ENCODE assay signal across 21 cellular contexts in the genomic region with DNA sequence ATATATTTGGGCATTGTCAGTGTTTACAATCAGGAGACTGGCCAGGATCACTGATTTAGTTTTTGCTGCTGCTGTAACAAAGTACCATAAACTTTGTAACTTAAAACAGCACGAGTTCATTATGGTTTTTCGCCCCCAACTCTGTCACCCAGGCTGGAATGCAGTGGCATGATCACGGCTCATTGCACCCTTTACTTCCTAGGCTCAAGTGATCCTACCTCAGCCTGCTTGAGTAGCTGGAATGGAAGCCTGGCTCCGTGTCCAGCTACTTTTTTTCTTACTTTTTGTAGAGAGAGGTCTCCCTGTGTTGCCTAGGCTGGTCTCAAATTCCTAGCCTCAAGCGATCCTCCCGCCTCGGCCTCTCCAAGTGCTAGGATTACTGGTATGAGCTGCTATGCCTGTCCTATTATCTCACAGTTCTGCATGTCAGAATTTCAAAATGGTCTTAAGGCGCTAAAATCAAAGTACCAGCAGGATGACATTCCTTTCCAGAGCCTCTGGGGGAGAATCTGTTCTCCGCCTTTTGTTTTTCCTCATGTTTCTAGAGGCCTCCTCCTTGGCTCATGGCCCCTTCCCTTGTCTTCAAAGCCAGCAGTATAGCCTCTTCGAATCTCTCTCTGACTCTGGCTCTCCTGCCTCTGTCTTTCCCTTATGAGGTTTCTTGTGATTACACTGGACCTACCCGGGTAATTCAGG. TPM values are rescaled to one million over a fixed set of nuclear protein-coding genes. Genes with fewer than 3 reads are reported as not detected.
DNase-seq lines count a peak whose midpoint lies in the region; ATAC-seq and TF ChIP-seq lines count a peak whose summit lies in the region.
"Had no signal": no experiment of that assay in that cellular context is flagged by ENCODE, and none has a peak within 500 bp of the region (broad histone marks: within the 10 kb centered on the region; RNA-seq: fewer than 3 reads in every experiment).

No MANE protein-coding gene starts in this region.

- CTCF ChIA-PET in WTC11 (lab: Charles Lee), result interaction anchor here (1.2 to 2.3 kb wide), 3 partner anchors 35 to 65 kb away, joined by 3 to 13 read pairs (median 9); partner anchors contain the start of gene SOCS1

- H3K4me3 Mint-ChIP-seq in GM23338 (no peak overlapping the region), WTC11 (no peak overlapping the region)
- H3K4me3 Mint-ChIP-seq: CD8-positive, alpha-beta memory T cell had no signal

- no peaks in the 10 kb centered on the region for H4K20me1 ChIP-seq in GM23338 (replicated peaks; ENCODE audit: insufficient read depth)
- H4K20me1 ChIP-seq: BLaER1 treated with 17β-estradiol and CSF1 and Interleukin-3, amounts not matched to agents 10 nM and 100 nM had no signal

- H3K27ac ChIP-seq in GM23338 (ENCODE audit: low read depth), result peak overlapping the region; percentile 72; the same call in 1 of the 2 replicates
- H3K27ac ChIP-seq in left lung, result no peak overlapping the region
- H3K27ac ChIP-seq: A549; BLaER1 treated with 17β-estradiol and CSF1 and Interleukin-3, amounts not matched to agents 10 nM and 100 nM had no signal

- no peaks in the 10 kb centered on the region for H3K79me2 ChIP-seq in GM23338 (replicated peaks; ENCODE audit: insufficient read depth)

- in situ Hi-C loops in GM13976 (cut with MboI; ENCODE audit: low sequenced_read_pairs, unreplicated experiment), result no loop called here

- H3K9me3 Mint-ChIP-seq in GM23338 (no peaks in the 10 kb centered on the region), WTC11 (no peaks in the 10 kb centered on the region)
- H3K9me3 Mint-ChIP-seq: CD8-positive, alpha-beta memory T cell had no signal

- peaks cover 4% of the 10 kb centered on the region for H3K27me3 Mint-ChIP-seq in GM23338 (ENCODE audit: insufficient read depth, low read depth, poor library complexity)
- no peaks in the 10 kb centered on the region; the same call in 1 of the 2 replicates for H3K27me3 Mint-ChIP-seq in WTC11 (ENCODE audit: low read depth)

- H3K36me3 Mint-ChIP-seq in GM23338 (ENCODE audit: low read depth) (no peaks in the 10 kb centered on the region), WTC11 (no peaks in the 10 kb centered on the region)

- H3K36me3 ChIP-seq in GM23338 (ENCODE audit: insufficient read depth) (no peaks in the 10 kb centered on the region), left lung (no peaks in the 10 kb centered on the region)
- H3K36me3 ChIP-seq: BLaER1 treated with 17β-estradiol and CSF1 and Interleukin-3, amounts not matched to agents 10 nM and 100 nM had no signal

- H3K4me1 ChIP-seq in GM23338 (ENCODE audit: insufficient read depth), result peaks cover 4% of the 10 kb centered on the region; the same call in 1 of the 2 replicates
- H3K4me1 ChIP-seq in left lung, result peaks cover 0 to under 1% of the 10 kb centered on the region in 2 donors
- H3K4me1 ChIP-seq: A549 had no signal

- peaks cover 14% of the 10 kb centered on the region for H3K4me1 Mint-ChIP-seq in GM23338
- peaks cover 20% of the 10 kb centered on the region for H3K4me1 Mint-ChIP-seq in WTC11
- H3K4me1 Mint-ChIP-seq: CD8-positive, alpha-beta memory T cell had no signal

- H3K4me3 ChIP-seq in GM23338, result no peak overlapping the region
- H3K4me3 ChIP-seq in left lung, result no peak overlapping the region
- H3K4me3 ChIP-seq: A549; BLaER1 treated with 17β-estradiol and CSF1 and Interleukin-3, amounts not matched to agents 10 nM and 100 nM; GM12878 had no signal

- POLR2A ChIA-PET in WTC11 (lab: Charles Lee), result interaction anchor here (0.7 kb wide), 1 partner anchor 36 kb away, joined by 4 read pairs; the partner anchor contains the start of gene SOCS1

- no peaks in the 10 kb centered on the region for H3K27me3 ChIP-seq in GM23338 (ENCODE audit: insufficient read depth)
- H3K27me3 ChIP-seq in left lung, result no peaks in the 10 kb centered on the region

- H3K27ac Mint-ChIP-seq in GM23338, result no peak overlapping the region
- peak overlapping the region; percentile 17 for H3K27ac Mint-ChIP-seq in WTC11
- H3K27ac Mint-ChIP-seq: CD8-positive, alpha-beta memory T cell had no signal

- no peak for TF ChIP-seq CTCF in GM23338 (conservative IDR thresholded peaks at IDR 0.05; ENCODE audit: low read depth in 2 of 2)
- TF ChIP-seq CTCF in WTC11 (IDR thresholded peaks at IDR 0.05), result no peak
- no peak for TF ChIP-seq CTCF in left lung (IDR thresholded peaks at IDR 0.05)
- no peak for TF ChIP-seq CTCF in GM13976 (IDR thresholded peaks at IDR 0.05; ENCODE audit: borderline replicate concordance, control extremely low read depth, extremely low read depth, insufficient read depth, missing control alignments)

- H3F3A ChIP-seq in GM23338 (replicated peaks; ENCODE audit: low read depth), result 0 out of 2 replicates have a peak, but pooled peaks cover 2% of the 10 kb centered on the region

- no peak overlapping the region for H3K4me2 ChIP-seq in GM23338
- H3K4me2 ChIP-seq: A549; BLaER1 treated with 17β-estradiol and CSF1 and Interleukin-3, amounts not matched to agents 10 nM and 100 nM had no signal

- H2AFZ ChIP-seq in GM23338, result peak overlapping the region; percentile 19

- peak; percentile 88 for ATAC-seq in GM23338
- peak; percentile 83 for ATAC-seq in WTC11
- peak; percentile 41 for ATAC-seq in left lung
- no peak for ATAC-seq in GM19463 (IDR thresholded peaks at IDR 0.05; ENCODE audit: unreplicated experiment)
- ATAC-seq: A549, GM12878 had no signal

- intact Hi-C loops in left lung (cut with DNase I), result no loop called here

- DNase-seq in GM23338 (ENCODE audit: low spot score) (peak; percentile 51), WTC11 (ENCODE audit: low spot score) (no peak), left lung (no peak), retina (peak; percentile 36), GM13976 (ENCODE audit: low spot score) (no peak), NCI-H774 (lab: John Stamatoyannopoulos, UW) (no peak)
- DNase-seq: CD8-positive, alpha-beta memory T cell; DND-41; GDM1; NCI-H1417; NCI-H187 treated with DMSO at 0.1 percent for 48 hours; NCI-H69; NK-92 treated with Interleukin-12 subunit alpha and Interleukin-12 subunit beta, amount 100 ng/mL, for 24 hours; OCI-M1; SIG-M5 had no signal

- H3K9me2 ChIP-seq in GM23338 (ENCODE audit: insufficient read depth), result no peaks in the 10 kb centered on the region

- no peaks in the 10 kb centered on the region for H3K9me3 ChIP-seq in left lung
- H3K9me3 ChIP-seq: A549; BLaER1 treated with 17β-estradiol and CSF1 and Interleukin-3, amounts not matched to agents 10 nM and 100 nM had no signal

TF ChIP-seq in GM23338, 12 proteins besides CTCF, POLR2A, EP300 and RAD21 (continues in another document):
- TF ChIP-seq EZH2 (IDR thresholded peaks at IDR 0.05; ENCODE audit: low read depth, unreplicated experiment), result no peak

TF ChIP-seq in WTC11, 78 proteins besides CTCF, POLR2A, EP300 and RAD21 (continues in another document):
- TF ChIP-seq RORB (CRISPR knock-in tag; IDR thresholded peaks at IDR 0.05), result no peak
- TF ChIP-seq PREB (CRISPR knock-in tag; IDR thresholded peaks at IDR 0.05; ENCODE audit: borderline replicate concordance), result no peak
- TF ChIP-seq AR (CRISPR knock-in tag; IDR thresholded peaks at IDR 0.05), result no peak

RNA-seq across cellular contexts. Expression of gene PRM1, which starts 10.0 kb away (rescaled TPM):
- total RNA-seq in GM23338 (2014; rRNA removed; shearing (Covaris generic)), result not detected in 2 replicates
- polyA plus RNA-seq in GM23338 (2016; fragmentation: Nextera tagmentation; extraction: Ambion mirVana), result 1.2 and 2.1 TPM in 2 replicates
- total RNA-seq in WTC11 (2021) (0.48 TPM in 1 of 3 replicates, not detected in the others), left lung (not detected)
- total RNA-seq: CD8-positive, alpha-beta memory T cell; GM12878; HT1080; RPMI7951 had no signal
- polyA plus RNA-seq: A549; CD8-positive, alpha-beta memory T cell had no signal

RNA-seq across cellular contexts. Expression of gene PRM2, which starts 14.9 kb away (rescaled TPM):
- not detected in 2 replicates for total RNA-seq in GM23338 (2014; rRNA removed; shearing (Covaris generic))
- not detected in 2 replicates for polyA plus RNA-seq in GM23338 (2016; fragmentation: Nextera tagmentation; extraction: Ambion mirVana)
- not detected in 3 replicates for total RNA-seq in WTC11 (2021)
- not detected for total RNA-seq in left lung
- total RNA-seq: CD8-positive, alpha-beta memory T cell; GM12878; HT1080; RPMI7951 had no signal
- polyA plus RNA-seq: A549; CD8-positive, alpha-beta memory T cell; GM12878 had no signal

RNA-seq across cellular contexts. Expression of gene PRM3, which starts 17.7 kb away (rescaled TPM):
- not detected in 2 replicates for total RNA-seq in GM23338 (2014; rRNA removed; shearing (Covaris generic))
- polyA plus RNA-seq in GM23338 (2016; fragmentation: Nextera tagmentation; extraction: Ambion mirVana), result not detected in 2 replicates
- total RNA-seq in WTC11 (2021) (not detected in 3 replicates), left lung (not detected)
- total RNA-seq: CD8-positive, alpha-beta memory T cell; GM12878; HT1080; RPMI7951 had no signal
- polyA plus RNA-seq: A549; CD8-positive, alpha-beta memory T cell; GM12878 had no signal

RNA-seq across cellular contexts. Expression of gene TNP2, which starts 22.0 kb away (rescaled TPM):
- not detected in 2 replicates for total RNA-seq in GM23338 (2014; rRNA removed; shearing (Covaris generic))
- polyA plus RNA-seq in GM23338 (2016; fragmentation: Nextera tagmentation; extraction: Ambion mirVana), result not detected in 2 replicates
- total RNA-seq in WTC11 (2021), result not detected in 3 replicates
- not detected for total RNA-seq in left lung
- total RNA-seq: CD8-positive, alpha-beta memory T cell; GM12878; HT1080; RPMI7951 had no signal
- polyA plus RNA-seq: A549; CD8-positive, alpha-beta memory T cell; GM12878 had no signal

RNA-seq across cellular contexts. Expression of gene SOCS1, which starts 35.2 kb away (rescaled TPM):
- total RNA-seq in GM23338 (2014; rRNA removed; shearing (Covaris generic)), result 79.2 and 84.7 TPM in 2 replicates
- 104 and 108 TPM in 2 replicates for polyA plus RNA-seq in GM23338 (2016; fragmentation: Nextera tagmentation; extraction: Ambion mirVana)
- total RNA-seq in WTC11 (2021) (62.3 to 67.1 TPM (median 62.5 TPM) in 3 replicates), left lung (10 to 100 TPM; 11.8 to 21.4 TPM)

Comparison
In these comparisons a context has a peak if more than half of its experiments do, and no peak if none do; other contexts are left out.
1. DNase-seq: peak in GM23338 (single experiment) and retina (single experiment); none in WTC11 (single experiment), left lung (0 of 2), GM13976 (single experiment) and NCI-H774 (single experiment).